In the genomic region with DNA sequence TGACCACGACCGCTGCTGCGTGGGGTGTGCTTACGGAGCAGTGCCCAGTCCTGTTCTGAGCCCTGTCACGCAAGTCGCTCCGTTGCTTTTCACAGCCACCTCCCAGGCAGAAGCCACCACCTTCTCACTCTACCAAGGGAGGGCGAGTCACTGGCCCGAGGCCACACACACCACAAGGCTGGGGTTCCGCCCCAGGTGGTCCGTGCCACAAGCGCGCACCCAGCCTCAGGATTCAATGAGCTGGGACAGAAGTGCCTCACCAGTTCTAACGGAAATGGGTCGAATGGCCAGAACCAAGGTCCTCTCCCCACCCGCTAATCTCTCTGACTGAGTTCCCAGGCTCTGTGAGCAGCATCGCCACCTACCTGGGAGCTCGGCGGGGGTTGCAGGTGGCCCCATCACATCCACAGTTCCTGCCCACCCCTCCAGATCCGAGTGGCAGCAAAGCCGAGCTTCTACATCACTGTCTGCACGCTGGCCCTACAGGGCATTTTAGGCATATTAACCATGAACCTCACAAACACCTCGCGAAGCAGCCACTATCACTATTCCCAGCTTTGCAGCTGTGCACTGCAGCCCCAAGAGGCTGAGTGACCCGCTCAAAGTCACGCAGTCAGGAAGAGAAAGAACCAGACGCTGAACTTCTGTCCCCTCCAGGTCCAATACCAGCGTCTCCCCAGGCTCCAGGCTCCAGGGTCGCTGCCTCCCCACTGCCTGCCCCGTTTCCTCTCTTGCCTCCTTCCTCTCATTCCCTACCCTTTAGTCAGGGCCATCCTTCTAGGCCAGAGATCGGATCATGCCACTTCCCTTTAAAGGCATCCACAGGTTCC, we compare ENCODE assay signal across 16 cellular contexts.
DNase-seq lines count a peak whose midpoint lies in the region; ATAC-seq and TF ChIP-seq lines count a peak whose summit lies in the region.
"Had no signal": no experiment of that assay in that cellular context is flagged by ENCODE, and none has a peak within 500 bp of the region (broad histone marks: within the 10 kb centered on the region; RNA-seq: fewer than 3 reads in every experiment).

No MANE protein-coding gene starts in this region.

- no peaks in the 10 kb centered on the region for H3K9me3 Mint-ChIP-seq in activated T-cell treated with anti-CD3 and anti-CD28 coated beads, Interleukin-2, amount 50 U/mL, for 72 hours
- no peaks in the 10 kb centered on the region for H3K9me3 Mint-ChIP-seq in MCF 10A (ENCODE audit: unreplicated experiment)
- H3K9me3 Mint-ChIP-seq: activated CD4-positive, alpha-beta T cell treated with anti-CD3 and anti-CD28 coated beads, Interleukin-2, amount 10 ng/mL, durations not matched to agents 7 days and 5 days; activated naive CD8-positive, alpha-beta T cell treated with anti-CD3 and anti-CD28 coated beads, Interleukin-2, amount 10 ng/mL, durations not matched to agents 7 days and 5 days; CD8-positive, alpha-beta memory T cell; mesothelial cell of epicardium had no signal

- H4K8ac ChIP-seq in mesendoderm (ENCODE audit: low read depth, low read length), result no peak overlapping the region

- BruUV-seq in MCF 10A (replicated peaks; lab: Mats Ljungman, UMichigan), result no TSS peak

- ATAC-seq in GM19397 (IDR thresholded peaks at IDR 0.05; ENCODE audit: unreplicated experiment) (peak; percentile 52), HG03025 (IDR thresholded peaks at IDR 0.05; ENCODE audit: low FRiP score, unreplicated experiment) (peak; percentile 49)
- ATAC-seq in activated T-cell treated with anti-CD3 and anti-CD28 coated beads, Interleukin-2, amount 50 U/mL, for 72 hours (replicated peaks in 1 of 2), result no peak

- peak overlapping the region; percentile 56 for H3K4me3 ChIP-seq in GM12864 (ENCODE audit: low read depth, low read length)
- no peak overlapping the region for H3K4me3 ChIP-seq in mesendoderm (ENCODE audit: low read length)
- H3K4me3 ChIP-seq: heart right ventricle, skin epidermis had no signal

- H3K27me3 ChIP-seq in mesendoderm (ENCODE audit: insufficient read depth, low read length, poor library complexity), result no peaks in the 10 kb centered on the region
- H3K27me3 ChIP-seq: heart right ventricle had no signal

- DNase-seq in GM12864 (ENCODE audit: low read depth) (peak; percentile 68), germinal center (ENCODE audit: low spot score) (peak; percentile 75), CD1c-positive myeloid dendritic cell (ENCODE audit: extremely low spot score) (no peak), MCF 10A (ENCODE audit: unreplicated experiment) (no peak), mesendoderm (no peak)
- no peak for DNase-seq in activated T-cell treated with anti-CD3 and anti-CD28 coated beads, Interleukin-2, amount 50 U/mL, for 72 hours
- DNase-seq: activated CD4-positive, alpha-beta T cell treated with anti-CD3 and anti-CD28 coated beads, Interleukin-2, amount 10 ng/mL, durations not matched to agents 7 days and 5 days; activated naive CD8-positive, alpha-beta T cell treated with anti-CD3 and anti-CD28 coated beads, Interleukin-2, amount 10 ng/mL, durations not matched to agents 7 days and 5 days; CD8-positive, alpha-beta memory T cell; effector memory CD4-positive, alpha-beta T cell; heart right ventricle; NCI-H1436 had no signal

- no peak overlapping the region for H3K56ac ChIP-seq in mesendoderm (ENCODE audit: low read length)

- no peaks in the 10 kb centered on the region for H3K4me1 ChIP-seq in mesendoderm (ENCODE audit: control insufficient read depth, low read depth, low read length)

- H3K4me3 Mint-ChIP-seq in activated T-cell treated with anti-CD3 and anti-CD28 coated beads, Interleukin-2, amount 50 U/mL, for 72 hours, result no peak overlapping the region
- no peak overlapping the region for H3K4me3 Mint-ChIP-seq in MCF 10A (ENCODE audit: unreplicated experiment)
- H3K4me3 Mint-ChIP-seq: activated CD4-positive, alpha-beta T cell treated with anti-CD3 and anti-CD28 coated beads, Interleukin-2, amount 10 ng/mL, durations not matched to agents 7 days and 5 days; activated naive CD8-positive, alpha-beta T cell treated with anti-CD3 and anti-CD28 coated beads, Interleukin-2, amount 10 ng/mL, durations not matched to agents 7 days and 5 days; CD8-positive, alpha-beta memory T cell; mesothelial cell of epicardium had no signal

- H3K18ac ChIP-seq in mesendoderm (ENCODE audit: low read length), result no peak overlapping the region

- H3K27ac Mint-ChIP-seq in activated T-cell treated with anti-CD3 and anti-CD28 coated beads, Interleukin-2, amount 50 U/mL, for 72 hours, result no peak overlapping the region
- H3K27ac Mint-ChIP-seq in MCF 10A (ENCODE audit: low read depth, unreplicated experiment), result no peak overlapping the region
- H3K27ac Mint-ChIP-seq: activated CD4-positive, alpha-beta T cell treated with anti-CD3 and anti-CD28 coated beads, Interleukin-2, amount 10 ng/mL, durations not matched to agents 7 days and 5 days; CD8-positive, alpha-beta memory T cell; mesothelial cell of epicardium had no signal

- H3K4me1 Mint-ChIP-seq in activated T-cell treated with anti-CD3 and anti-CD28 coated beads, Interleukin-2, amount 50 U/mL, for 72 hours (ENCODE audit: low read depth), result no peaks in the 10 kb centered on the region
- no peaks in the 10 kb centered on the region for H3K4me1 Mint-ChIP-seq in MCF 10A (ENCODE audit: insufficient read depth, unreplicated experiment)
- H3K4me1 Mint-ChIP-seq: activated CD4-positive, alpha-beta T cell treated with anti-CD3 and anti-CD28 coated beads, Interleukin-2, amount 10 ng/mL, durations not matched to agents 7 days and 5 days; activated naive CD8-positive, alpha-beta T cell treated with anti-CD3 and anti-CD28 coated beads, Interleukin-2, amount 10 ng/mL, durations not matched to agents 7 days and 5 days; CD8-positive, alpha-beta memory T cell had no signal

- TF ChIP-seq CTCF in GM12864 (IDR thresholded peaks at IDR 0.05; ENCODE audit: low read depth, low read length, missing control alignments) (no peak), MCF 10A (IDR thresholded peaks at IDR 0.05; ENCODE audit: unreplicated experiment) (no peak)

- no peak overlapping the region for H3K4me2 ChIP-seq in mesendoderm (ENCODE audit: low read length)

- no peaks in the 10 kb centered on the region for H3K79me1 ChIP-seq in mesendoderm (ENCODE audit: low read length)

- no peak overlapping the region for H2AK5ac ChIP-seq in mesendoderm (ENCODE audit: low read length)

- H2BK120ac ChIP-seq in mesendoderm (ENCODE audit: low read depth, low read length), result no peak overlapping the region

- no peak overlapping the region for H2BK15ac ChIP-seq in mesendoderm (replicated peaks; ENCODE audit: low read depth)

- POLR2A ChIA-PET in MCF 10A (lab: Yijun Ruan, JAX), result no interaction called here

- no peak overlapping the region for H2BK5ac ChIP-seq in mesendoderm (ENCODE audit: low read length)

- H3K36me3 Mint-ChIP-seq in activated T-cell treated with anti-CD3 and anti-CD28 coated beads, Interleukin-2, amount 50 U/mL, for 72 hours (ENCODE audit: insufficient read depth in 2 of 2), result no peaks in the 10 kb centered on the region
- H3K36me3 Mint-ChIP-seq in MCF 10A (ENCODE audit: insufficient read depth, unreplicated experiment), result no peaks in the 10 kb centered on the region
- H3K36me3 Mint-ChIP-seq: activated naive CD8-positive, alpha-beta T cell treated with anti-CD3 and anti-CD28 coated beads, Interleukin-2, amount 10 ng/mL, durations not matched to agents 7 days and 5 days; CD8-positive, alpha-beta memory T cell; mesothelial cell of epicardium had no signal

- intact Hi-C loops in MCF 10A (cut with micrococcal nuclease), result no loop called here

- no CpG with 5 or more reads among the region's 31 CpGs for WGBS in mesendoderm (ENCODE audit: extremely low coverage, insufficient coverage, low lambda C conversion rate)

- no peak overlapping the region for H3K4ac ChIP-seq in mesendoderm (ENCODE audit: low read depth, low read length)

- H3K36me3 ChIP-seq in mesendoderm (ENCODE audit: control insufficient read depth, insufficient read depth, low read length), result no peaks in the 10 kb centered on the region
- H3K36me3 ChIP-seq: heart right ventricle had no signal

- H3K9ac ChIP-seq in mesendoderm (ENCODE audit: low read length), result no peak overlapping the region

- no peak overlapping the region for H3K23ac ChIP-seq in mesendoderm (ENCODE audit: low read length)

- CTCF ChIA-PET in MCF 10A (lab: Yijun Ruan, JAX), result interaction anchor here (0.6 to 0.7 kb wide), 2 partner anchors 42 to 136 kb away, joined by 3 read pairs; no protein-coding TSS in a partner anchor

- H3K27me3 Mint-ChIP-seq in activated T-cell treated with anti-CD3 and anti-CD28 coated beads, Interleukin-2, amount 50 U/mL, for 72 hours (ENCODE audit: low read depth), result no peaks in the 10 kb centered on the region
- H3K27me3 Mint-ChIP-seq in MCF 10A (ENCODE audit: insufficient read depth, unreplicated experiment), result peaks cover 21% of the 10 kb centered on the region
- H3K27me3 Mint-ChIP-seq: activated CD4-positive, alpha-beta T cell treated with anti-CD3 and anti-CD28 coated beads, Interleukin-2, amount 10 ng/mL, durations not matched to agents 7 days and 5 days; activated naive CD8-positive, alpha-beta T cell treated with anti-CD3 and anti-CD28 coated beads, Interleukin-2, amount 10 ng/mL, durations not matched to agents 7 days and 5 days had no signal

- H3K79me2 ChIP-seq in mesendoderm (ENCODE audit: control insufficient read depth, insufficient read depth, low read length), result no peaks in the 10 kb centered on the region

- no peak overlapping the region for H4K5ac ChIP-seq in mesendoderm (ENCODE audit: low read length)

- H3K27ac ChIP-seq in mesendoderm (ENCODE audit: low read depth, low read length), result no peak overlapping the region
- H3K27ac ChIP-seq: skin epidermis had no signal

Comparison
In these comparisons a context has a peak if more than half of its experiments do, and no peak if none do; other contexts are left out.
1. DNase-seq: peak in GM12864 (single experiment) and germinal center (single experiment); none in CD1c-positive myeloid dendritic cell (single experiment), activated T-cell treated with anti-CD3 and anti-CD28 coated beads, Interleukin-2, amount 50 U/mL, for 72 hours (0 of 2), MCF 10A (single experiment) and mesendoderm (single experiment).
2. ATAC-seq: peak in GM19397 (single experiment) and HG03025 (single experiment); none in activated T-cell treated with anti-CD3 and anti-CD28 coated beads, Interleukin-2, amount 50 U/mL, for 72 hours (0 of 2).